Comparison of ENCODE assay signal across 9 cellular contexts in genomic region chr17:42617956-42618431, GRCh38. TPM values are rescaled to one million over a fixed set of nuclear protein-coding genes. Genes with fewer than 3 reads are reported as not detected.
DNase-seq lines count a peak whose midpoint lies in the region; ATAC-seq, FAIRE-seq and TF ChIP-seq lines count a peak whose summit lies in the region.
"Had no signal": no experiment of that assay in that cellular context is flagged by ENCODE, and none has a peak within 500 bp of the region (broad histone marks: within the 10 kb centered on the region; RNA-seq: fewer than 3 reads in every experiment).

No MANE protein-coding gene starts in this region.

- no peaks in the 10 kb centered on the region; a peak in 2 of 22 replicates for H4K20me1 ChIP-seq in BLaER1 treated with 17β-estradiol and CSF1 and Interleukin-3, amounts not matched to agents 10 nM and 100 nM

- no peak for TF ChIP-seq POLR2A in esophagus muscularis mucosa (IDR thresholded peaks at IDR 0.05; ENCODE audit: low read depth)

- H3K4me2 ChIP-seq in BLaER1 treated with 17β-estradiol and CSF1 and Interleukin-3, amounts not matched to agents 10 nM and 100 nM = peak overlapping the region; percentile 19 to 89 (median 73)

- no peak for TF ChIP-seq CTCF in esophagus muscularis mucosa (IDR thresholded peaks at IDR 0.05)

- WGBS in esophagus muscularis mucosa = 47% methylated on average over 3 of the region's 4 CpGs

- H3K9ac ChIP-seq in BLaER1 treated with 17β-estradiol and CSF1 and Interleukin-3, amounts not matched to agents 10 nM and 100 nM = peak overlapping the region in 7 of 11 experiments; percentile 1 to 56 (median 47); a peak in 14 of 22 replicates

- no peaks in the 10 kb centered on the region for H3K27me3 ChIP-seq in BLaER1 treated with 17β-estradiol and CSF1 and Interleukin-3, amounts not matched to agents 10 nM and 100 nM
- no peaks in the 10 kb centered on the region for H3K27me3 ChIP-seq in esophagus muscularis mucosa

- no peaks in the 10 kb centered on the region for H3K9me3 ChIP-seq in BLaER1 treated with 17β-estradiol and CSF1 and Interleukin-3, amounts not matched to agents 10 nM and 100 nM (replicated peaks in 1 of 11)
- H3K9me3 ChIP-seq in esophagus muscularis mucosa = no peaks in the 10 kb centered on the region

- peak; percentile 10 for ATAC-seq in HG03565 (IDR thresholded peaks at IDR 0.05; ENCODE audit: unreplicated experiment)
- ATAC-seq: naive thymus-derived CD4-positive, alpha-beta T cell had no signal

- H3K36me3 ChIP-seq in BLaER1 treated with 17β-estradiol and CSF1 and Interleukin-3, amounts not matched to agents 10 nM and 100 nM = peaks cover 30 to 34% (median 31%) of the 10 kb centered on the region in 11 experiments
- H3K36me3 ChIP-seq in esophagus muscularis mucosa = peaks cover 25 to 34% (median 32%) of the 10 kb centered on the region in 4 donors

- peak; percentile 16 for DNase-seq in GM19238 (ENCODE audit: insufficient read length, low spot score)
- no peak for DNase-seq in esophagus muscularis mucosa (ENCODE audit: extremely low spot score)
- no peak for DNase-seq in SIG-M5 treated with dmso at 0.1 percent for 504 hours (lab: John Stamatoyannopoulos, UW; ENCODE audit: unreplicated experiment)
- no peak for DNase-seq in medulla oblongata (ENCODE audit: extremely low spot score)
- no peak for DNase-seq in activated naive CD4-positive, alpha-beta T cell (lab: John Stamatoyannopoulos, UW)
- DNase-seq in GM19239 (ENCODE audit: insufficient read length, low spot score) = no peak
- DNase-seq: naive thymus-derived CD4-positive, alpha-beta T cell had no signal

- H3K4me1 ChIP-seq in BLaER1 treated with 17β-estradiol and CSF1 and Interleukin-3, amounts not matched to agents 10 nM and 100 nM = peaks cover 15 to 47% (median 45%) of the 10 kb centered on the region in 10 experiments
- peaks cover 12 to 18% (median 14%) of the 10 kb centered on the region in 4 donors for H3K4me1 ChIP-seq in esophagus muscularis mucosa

- peak overlapping the region in 3 of 10 experiments; percentile 16 to 30 (median 19); a peak in 5 of 20 replicates for H3K4me3 ChIP-seq in BLaER1 treated with 17β-estradiol and CSF1 and Interleukin-3, amounts not matched to agents 10 nM and 100 nM
- no peak overlapping the region for H3K4me3 ChIP-seq in esophagus muscularis mucosa

- no peak for TF ChIP-seq EP300 in esophagus muscularis mucosa (IDR thresholded peaks at IDR 0.05)

- H3K27ac ChIP-seq in BLaER1 treated with 17β-estradiol and CSF1 and Interleukin-3, amounts not matched to agents 10 nM and 100 nM = peak overlapping the region in 6 of 11 experiments; percentile 14 to 63 (median 53); a peak in 12 of 22 replicates
- H3K27ac ChIP-seq in esophagus muscularis mucosa (replicated peaks in 1 of 4) = peak overlapping the region in 3 of 4 donors; percentile 17 to 55 (median 54)

- no peak for FAIRE-seq in GM19239 (lab: Jason Lieb, UNC)

- intact Hi-C loops in esophagus muscularis mucosa (cut with DNase I) = no loop called here

RNA-seq across cellular contexts. Expression of gene TUBG1, which starts 8.5 kb away (rescaled TPM):
- total RNA-seq in esophagus muscularis mucosa = 10 to 100 TPM; 30.6 to 89.0 (median 55.0) TPM

RNA-seq across cellular contexts. Expression of gene RETREG3, which starts 8.8 kb away (rescaled TPM):
- 10 to 100 TPM; 42.7 to 93.3 (median 57.0) TPM for total RNA-seq in esophagus muscularis mucosa

RNA-seq across cellular contexts. Expression of gene PSMC3IP, which starts 40.5 kb away (rescaled TPM):
- 1 to 10 TPM; 2.2 to 5.0 (median 4.2) TPM for total RNA-seq in esophagus muscularis mucosa

RNA-seq across cellular contexts. Expression of gene TUBG2, which starts 41.1 kb away (rescaled TPM):
- 10 to 100 TPM; 25.3 to 40.2 (median 38.1) TPM for total RNA-seq in esophagus muscularis mucosa

RNA-seq across cellular contexts. Expression of gene MLX, which starts 51.1 kb away (rescaled TPM):
- total RNA-seq in esophagus muscularis mucosa = 10 to 100 TPM; 24.9 to 34.5 (median 29.3) TPM
